Comparison of ENCODE assay signal across 32 cellular contexts in the genomic region with DNA sequence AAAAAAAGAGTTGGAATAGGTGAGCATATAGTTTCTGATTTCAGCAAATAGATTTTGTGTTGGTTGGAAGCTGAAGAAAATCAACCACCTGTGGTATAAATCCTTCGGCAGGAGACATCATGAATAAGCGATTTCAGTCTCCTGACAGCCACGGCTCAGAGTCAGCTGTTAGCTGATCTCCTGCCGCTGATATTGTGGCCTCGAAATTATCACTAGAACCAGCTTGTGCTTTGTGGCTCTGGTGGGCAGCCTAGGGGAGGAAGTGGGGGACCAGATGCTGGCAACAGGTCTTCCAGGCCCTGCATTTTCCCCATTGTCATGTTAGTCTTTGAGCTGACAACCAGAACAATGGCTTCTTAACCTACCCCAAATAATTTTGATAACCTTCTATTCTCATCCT. TPM values are rescaled to one million over a fixed set of nuclear protein-coding genes. Genes with fewer than 3 reads are reported as not detected.
A peak's percentile ranks its signal among the peaks of the same experiment; 100 is the strongest.
DNase-seq lines count a peak whose midpoint lies in the region; ATAC-seq and TF ChIP-seq lines count a peak whose summit lies in the region.
"Had no signal": no experiment of that assay in that cellular context is flagged by ENCODE, and none has a peak within 500 bp of the region (broad histone marks: within the 10 kb centered on the region; RNA-seq: fewer than 3 reads in every experiment).

No MANE protein-coding gene starts in this region.

- intact Hi-C loops in MCF 10A (cut with micrococcal nuclease): no loop called here

- POLR2A ChIA-PET in MCF 10A (lab: Yijun Ruan, JAX): interaction anchor here (0.8 kb wide), 1 partner anchor 13 kb away, joined by 3 read pairs; no protein-coding TSS in a partner anchor

- DNase-seq in activated naive CD8-positive, alpha-beta T cell treated with anti-CD3 and anti-CD28 coated beads for 36 hours: no peak
- DNase-seq in activated naive CD8-positive, alpha-beta T cell treated with anti-CD3 and anti-CD28 coated beads, Interleukin-2, amount 50 U/mL, for 24 hours: no peak
- DNase-seq in UCSD-AML1 (lab: John Stamatoyannopoulos, UW; ENCODE audit: unreplicated experiment): peak; percentile 81
- peak; percentile 81 to 92 for DNase-seq in erythroblast (lab: John Stamatoyannopoulos, UW)
- DNase-seq in stimulated activated CD4-positive, alpha-beta T cell treated with anti-CD3 and anti-CD28 coated beads, Interleukin-1b, Interleukin-23, amount 100 ng/mL, for 48 hours: no peak
- no peak for DNase-seq in 8988T
- DNase-seq in mesothelial cell of epicardium (ENCODE audit: low spot score in 2 of 2, unreplicated experiment in 2 of 2): no peak
- no peak for DNase-seq in MCF 10A (ENCODE audit: unreplicated experiment)
- DNase-seq: activated CD4-positive, alpha-beta memory T cell treated with anti-CD3 and anti-CD28 coated beads, Interleukin-2, amount 10 ng/mL, durations not matched to agents 7 days and 5 days; activated effector memory CD4-positive, alpha-beta T cell treated with Interleukin-2 at 50 U/mL for 16 hours; CD4-positive, CD25-positive, alpha-beta regulatory T cell; H9; hypothalamus; islet precursor cell; left ventricle myocardium inferior; NCI-H1048; NCI-H1694; PC-9; SHP77 treated with DMSO at 0.1 percent for 48 hours; stimulated activated CD8-positive, alpha-beta memory T cell treated with anti-CD3 and anti-CD28 coated beads, Interleukin-4, amount 100 ng/mL, for 48 hours; stimulated activated naive CD8-positive, alpha-beta T cell treated with anti-CD3 and anti-CD28 coated beads, Interleukin-15, amount 100 ng/mL, for 72 hours; T-helper 9 cell had no signal

- no peak for ATAC-seq in activated naive CD8-positive, alpha-beta T cell treated with anti-CD3 and anti-CD28 coated beads, Interleukin-2, amount 50 U/mL, for 24 hours
- ATAC-seq: activated CD4-positive, CD25-positive, alpha-beta regulatory T cell treated with anti-CD3 and anti-CD28 coated beads, Interleukin-2, amount 50 U/mL, for 24 hours; naive thymus-derived CD8-positive, alpha-beta T cell; stimulated activated naive CD8-positive, alpha-beta T cell treated with anti-CD3 and anti-CD28 coated beads, Interleukin-15, amount 100 ng/mL, for 72 hours had no signal

- H3K27me3 Mint-ChIP-seq in activated naive CD8-positive, alpha-beta T cell treated with anti-CD3 and anti-CD28 coated beads for 36 hours: peaks cover 38% of the 10 kb centered on the region
- H3K27me3 Mint-ChIP-seq in activated naive CD8-positive, alpha-beta T cell treated with anti-CD3 and anti-CD28 coated beads, Interleukin-2, amount 50 U/mL, for 24 hours: peaks cover 13% of the 10 kb centered on the region
- no peaks in the 10 kb centered on the region for H3K27me3 Mint-ChIP-seq in mesothelial cell of epicardium (ENCODE audit: low read depth)
- no peaks in the 10 kb centered on the region for H3K27me3 Mint-ChIP-seq in MCF 10A (ENCODE audit: insufficient read depth, unreplicated experiment)

- no TSS peak for BruUV-seq in MCF 10A (replicated peaks; lab: Mats Ljungman, UMichigan)

- H3K36me3 Mint-ChIP-seq in activated naive CD8-positive, alpha-beta T cell treated with anti-CD3 and anti-CD28 coated beads for 36 hours: peaks cover 6% of the 10 kb centered on the region
- no peaks in the 10 kb centered on the region for H3K36me3 Mint-ChIP-seq in activated naive CD8-positive, alpha-beta T cell treated with anti-CD3 and anti-CD28 coated beads, Interleukin-2, amount 50 U/mL, for 24 hours (ENCODE audit: low read depth)
- H3K36me3 Mint-ChIP-seq in mesothelial cell of epicardium (no peaks in the 10 kb centered on the region), MCF 10A (ENCODE audit: insufficient read depth, unreplicated experiment) (no peaks in the 10 kb centered on the region)
- H3K36me3 Mint-ChIP-seq: CD4-positive, CD25-positive, alpha-beta regulatory T cell; naive thymus-derived CD8-positive, alpha-beta T cell had no signal

- no peaks in the 10 kb centered on the region for H3K9me3 Mint-ChIP-seq in activated naive CD8-positive, alpha-beta T cell treated with anti-CD3 and anti-CD28 coated beads for 36 hours
- no peaks in the 10 kb centered on the region for H3K9me3 Mint-ChIP-seq in activated naive CD8-positive, alpha-beta T cell treated with anti-CD3 and anti-CD28 coated beads, Interleukin-2, amount 50 U/mL, for 24 hours
- H3K9me3 Mint-ChIP-seq in mesothelial cell of epicardium (no peaks in the 10 kb centered on the region), MCF 10A (ENCODE audit: unreplicated experiment) (peaks cover 8% of the 10 kb centered on the region)
- H3K9me3 Mint-ChIP-seq: activated CD4-positive, alpha-beta memory T cell treated with anti-CD3 and anti-CD28 coated beads, Interleukin-2, amount 10 ng/mL, durations not matched to agents 7 days and 5 days; naive thymus-derived CD8-positive, alpha-beta T cell; stimulated activated naive CD8-positive, alpha-beta T cell treated with anti-CD3 and anti-CD28 coated beads, Interleukin-15, amount 100 ng/mL, for 72 hours had no signal

- H3K27ac Mint-ChIP-seq in activated naive CD8-positive, alpha-beta T cell treated with anti-CD3 and anti-CD28 coated beads for 36 hours: peak overlapping the region; percentile 23
- H3K27ac Mint-ChIP-seq in activated naive CD8-positive, alpha-beta T cell treated with anti-CD3 and anti-CD28 coated beads, Interleukin-2, amount 50 U/mL, for 24 hours: no peak overlapping the region
- H3K27ac Mint-ChIP-seq in mesothelial cell of epicardium: no peak overlapping the region
- H3K27ac Mint-ChIP-seq in MCF 10A (ENCODE audit: low read depth, unreplicated experiment): no peak overlapping the region
- H3K27ac Mint-ChIP-seq: activated CD4-positive, alpha-beta memory T cell treated with anti-CD3 and anti-CD28 coated beads, Interleukin-2, amount 10 ng/mL, durations not matched to agents 7 days and 5 days; CD4-positive, CD25-positive, alpha-beta regulatory T cell had no signal

- peaks cover 17% of the 10 kb centered on the region for H3K4me1 Mint-ChIP-seq in activated naive CD8-positive, alpha-beta T cell treated with anti-CD3 and anti-CD28 coated beads for 36 hours
- peaks cover 10% of the 10 kb centered on the region for H3K4me1 Mint-ChIP-seq in activated naive CD8-positive, alpha-beta T cell treated with anti-CD3 and anti-CD28 coated beads, Interleukin-2, amount 50 U/mL, for 24 hours
- no peaks in the 10 kb centered on the region for H3K4me1 Mint-ChIP-seq in mesothelial cell of epicardium
- H3K4me1 Mint-ChIP-seq in MCF 10A (ENCODE audit: insufficient read depth, unreplicated experiment): peaks cover 6% of the 10 kb centered on the region
- H3K4me1 Mint-ChIP-seq: activated CD4-positive, alpha-beta memory T cell treated with anti-CD3 and anti-CD28 coated beads, Interleukin-2, amount 10 ng/mL, durations not matched to agents 7 days and 5 days had no signal

- H3K4me3 Mint-ChIP-seq in activated naive CD8-positive, alpha-beta T cell treated with anti-CD3 and anti-CD28 coated beads for 36 hours: peak overlapping the region; percentile 56
- no peak overlapping the region for H3K4me3 Mint-ChIP-seq in activated naive CD8-positive, alpha-beta T cell treated with anti-CD3 and anti-CD28 coated beads, Interleukin-2, amount 50 U/mL, for 24 hours
- H3K4me3 Mint-ChIP-seq in mesothelial cell of epicardium (no peak overlapping the region), MCF 10A (ENCODE audit: unreplicated experiment) (no peak overlapping the region)
- H3K4me3 Mint-ChIP-seq: activated CD4-positive, alpha-beta memory T cell treated with anti-CD3 and anti-CD28 coated beads, Interleukin-2, amount 10 ng/mL, durations not matched to agents 7 days and 5 days; CD4-positive, CD25-positive, alpha-beta regulatory T cell; H9 had no signal

- CTCF ChIA-PET in MCF 10A (lab: Yijun Ruan, JAX): interaction anchor here (0.5 kb wide), 1 partner anchor 30 kb away, joined by 3 read pairs; no protein-coding TSS in a partner anchor

- TF ChIP-seq CTCF in mesothelial cell of epicardium (IDR thresholded peaks at IDR 0.05; ENCODE audit: unreplicated experiment) (no peak), MCF 10A (IDR thresholded peaks at IDR 0.05; ENCODE audit: unreplicated experiment) (no peak)

- TF ChIP-seq POLR2A in erythroblast (IDR thresholded peaks at IDR 0.05; ENCODE audit: low read length): no peak

RNA-seq across cellular contexts. Expression of a gene that starts 0.8 kb away (rescaled TPM):
- total RNA-seq in activated naive CD8-positive, alpha-beta T cell treated with anti-CD3 and anti-CD28 coated beads for 36 hours: 1 to 10 TPM; 3.1 to 3.5 TPM
- total RNA-seq in mesothelial cell of epicardium (not detected in 3 replicates), MCF 10A (2022) (not detected in 2 replicates)
- total RNA-seq: activated CD4-positive, alpha-beta memory T cell treated with anti-CD3 and anti-CD28 coated beads, Interleukin-2, amount 10 ng/mL, durations not matched to agents 7 days and 5 days; dermis microvascular lymphatic vessel endothelial cell; endothelial cell of umbilical vein; H9; NCI-H460; osteoblast; PC-9; renal cortical epithelial cell; vagina had no signal

RNA-seq across cellular contexts. Expression of a gene that starts 11.9 kb away (rescaled TPM):
- under 1 TPM in 1 of 2 experiments, not detected in 1; 0.04 TPM for total RNA-seq in activated naive CD8-positive, alpha-beta T cell treated with anti-CD3 and anti-CD28 coated beads for 36 hours
- not detected in 3 replicates for total RNA-seq in mesothelial cell of epicardium
- total RNA-seq in MCF 10A (2022): not detected in 2 replicates
- total RNA-seq: activated CD4-positive, alpha-beta memory T cell treated with anti-CD3 and anti-CD28 coated beads, Interleukin-2, amount 10 ng/mL, durations not matched to agents 7 days and 5 days; CD4-positive, CD25-positive, alpha-beta regulatory T cell; dermis microvascular lymphatic vessel endothelial cell; endothelial cell of umbilical vein; H9; left ventricle myocardium inferior; naive thymus-derived CD8-positive, alpha-beta T cell; NCI-H460; osteoblast; PC-9; vagina had no signal

RNA-seq across cellular contexts. Expression of a gene that starts 40.1 kb away (rescaled TPM):
- not detected for total RNA-seq in activated naive CD8-positive, alpha-beta T cell treated with anti-CD3 and anti-CD28 coated beads for 36 hours
- not detected in 3 replicates for total RNA-seq in mesothelial cell of epicardium
- total RNA-seq in MCF 10A (2022): not detected in 2 replicates
- total RNA-seq: activated CD4-positive, alpha-beta memory T cell treated with anti-CD3 and anti-CD28 coated beads, Interleukin-2, amount 10 ng/mL, durations not matched to agents 7 days and 5 days; CD4-positive, CD25-positive, alpha-beta regulatory T cell; dermis microvascular lymphatic vessel endothelial cell; endothelial cell of umbilical vein; H9; left ventricle myocardium inferior; mesenteric fat pad; naive thymus-derived CD8-positive, alpha-beta T cell; NCI-H460; osteoblast; PC-9; renal cortical epithelial cell; skeletal muscle tissue; vagina had no signal

RNA-seq across cellular contexts. Expression of a gene that starts 57.3 kb away (rescaled TPM):
- not detected for total RNA-seq in activated naive CD8-positive, alpha-beta T cell treated with anti-CD3 and anti-CD28 coated beads for 36 hours
- total RNA-seq in mesothelial cell of epicardium (not detected in 3 replicates), MCF 10A (2022) (not detected in 2 replicates)
- total RNA-seq: activated CD4-positive, alpha-beta memory T cell treated with anti-CD3 and anti-CD28 coated beads, Interleukin-2, amount 10 ng/mL, durations not matched to agents 7 days and 5 days; CD4-positive, CD25-positive, alpha-beta regulatory T cell; dermis microvascular lymphatic vessel endothelial cell; endothelial cell of umbilical vein; H9; left ventricle myocardium inferior; mesenteric fat pad; naive thymus-derived CD8-positive, alpha-beta T cell; NCI-H460; osteoblast; PC-9; renal cortical epithelial cell; skeletal muscle tissue; vagina had no signal

Comparison
In these comparisons a context has a peak if more than half of its experiments do, and no peak if none do; other contexts are left out.
1. DNase-seq: peak in UCSD-AML1 (single experiment) and erythroblast (2 of 2); none in activated naive CD8-positive, alpha-beta T cell treated with anti-CD3 and anti-CD28 coated beads for 36 hours (single experiment), activated naive CD8-positive, alpha-beta T cell treated with anti-CD3 and anti-CD28 coated beads, Interleukin-2, amount 50 U/mL, for 24 hours (single experiment), stimulated activated CD4-positive, alpha-beta T cell treated with anti-CD3 and anti-CD28 coated beads, Interleukin-1b, Interleukin-23, amount 100 ng/mL, for 48 hours (single experiment), 8988T (single experiment), mesothelial cell of epicardium (0 of 2) and MCF 10A (single experiment).